Comparison of ENCODE assay signal across 38 cellular contexts in genomic region chr7:144122876-144123275, GRCh38. TPM values are rescaled to one million over a fixed set of nuclear protein-coding genes. Genes with fewer than 3 reads are reported as not detected.
"Had no signal": no experiment of that assay in that cellular context is flagged by ENCODE, and none has a peak within 500 bp of the region (broad histone marks: within the 10 kb centered on the region; RNA-seq: fewer than 3 reads in every experiment).

OR2A14 (plus strand) TSS chr7:144123176; CDS start chr7:144129113, 5,937 bp downstream.

- H3K36me3 ChIP-seq: MG63 had no signal

- H3K9me3 ChIP-seq: MG63 had no signal

- H3K4me3 ChIP-seq: MG63 had no signal

- DNase-seq: Karpas-422, Kasumi-1, MG63, MM.1S, MV-4-11, NCI-H1048, NCI-H1092, NCI-H1092 treated with DMSO at 0.1 percent for 48 hours, NCI-H1105, NCI-H1105 treated with DMSO at 0.1 percent for 48 hours, NCI-H1417, NCI-H1417 treated with DMSO at 0.1 percent for 48 hours, NCI-H1436, NCI-H1436 treated with DMSO at 0.1 percent for 48 hours, NCI-H146, NCI-H1694, NCI-H1694 treated with DMSO at 0.1 percent for 48 hours, NCI-H187, NCI-H187 treated with DMSO at 0.1 percent for 48 hours, NCI-H1930, NCI-H2029, NCI-H2029 treated with DMSO at 0.1 percent for 48 hours, NCI-H2081, NCI-H2081 treated with DMSO at 0.1 percent for 48 hours, NCI-H2107, NCI-H2171, NCI-H2171 treated with DMSO at 0.1 percent for 48 hours, NCI-H2227 treated with DMSO at 0.1 percent for 48 hours, NCI-H226, NCI-H345, NCI-H446, NCI-H446 treated with DMSO at 0.1 percent for 48 hours, NCI-H510A had no signal

- H3K27ac ChIP-seq: KMS-11 had no signal

- H3K27me3 ChIP-seq: MG63 had no signal

RNA-seq across cellular contexts. Expression of gene OR2A14, which starts in this region (rescaled TPM):
- total RNA-seq: LHCN-M2, M059J, MCF 10A, NCI-H460 had no signal
